In the genomic region with DNA sequence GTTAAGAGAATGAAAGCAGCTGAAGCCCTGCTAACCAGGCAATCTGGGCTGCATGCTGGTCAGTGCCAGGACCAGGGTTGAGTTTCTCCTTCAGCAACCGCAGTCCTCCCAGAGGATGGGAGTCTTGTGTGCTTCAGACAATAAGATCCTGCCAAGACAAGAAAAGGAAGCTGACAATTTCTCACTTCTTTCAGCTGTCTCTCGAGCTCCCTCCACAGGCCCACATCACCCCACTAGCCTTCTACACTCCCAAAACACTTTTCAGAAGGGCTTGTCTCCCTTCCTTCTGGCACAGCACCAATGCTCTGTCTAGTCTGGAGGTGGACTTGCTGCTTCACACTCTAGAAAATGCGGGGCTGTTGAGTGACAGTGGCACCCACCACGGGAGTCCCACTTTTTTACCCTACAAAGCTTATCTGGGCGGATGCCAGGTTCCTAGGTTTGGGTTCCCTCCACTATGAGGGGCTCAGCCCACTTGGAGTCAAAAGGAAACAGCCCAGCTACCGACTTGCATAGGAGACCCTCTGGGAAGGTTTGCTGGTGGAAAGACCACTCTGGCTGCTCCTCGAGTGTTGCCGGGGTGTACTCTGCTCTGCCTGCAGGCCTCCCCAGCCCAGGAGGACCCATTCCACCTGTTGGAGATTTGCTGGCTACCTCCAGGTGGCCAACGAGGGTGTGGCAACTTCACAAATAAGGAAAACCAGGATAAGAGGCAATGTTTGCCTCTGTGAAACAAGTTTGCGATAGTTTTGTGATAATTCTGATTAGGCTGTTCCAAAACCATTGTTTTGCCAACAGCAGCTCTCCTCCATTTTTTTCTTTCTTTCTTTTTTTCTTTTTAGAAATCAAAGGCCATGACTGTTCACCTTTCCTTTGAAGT, we compare ENCODE assay signal across 8 cellular contexts.
DNase-seq lines count a peak whose midpoint lies in the region; ATAC-seq and TF ChIP-seq lines count a peak whose summit lies in the region.

No MANE protein-coding gene starts in this region.

- no peak overlapping the region for H3K27ac Mint-ChIP-seq in activated CD4-positive, alpha-beta T cell treated with anti-CD3 and anti-CD28 coated beads, Interleukin-2, amount 10 ng/mL, durations not matched to agents 7 days and 5 days

- H3K36me3 Mint-ChIP-seq in activated CD4-positive, alpha-beta T cell treated with anti-CD3 and anti-CD28 coated beads, Interleukin-2, amount 10 ng/mL, durations not matched to agents 7 days and 5 days (ENCODE audit: low read depth): no peaks in the 10 kb centered on the region

- no peak overlapping the region for H3K27ac ChIP-seq in 22Rv1
- no peak overlapping the region for H3K27ac ChIP-seq in HL-60 (replicated peaks)

- H3K4me3 ChIP-seq in HL-60 (replicated peaks; ENCODE audit: insufficient read depth, low read length): no peak overlapping the region

- peaks cover 27% of the 10 kb centered on the region for H3K4me1 Mint-ChIP-seq in activated CD4-positive, alpha-beta T cell treated with anti-CD3 and anti-CD28 coated beads, Interleukin-2, amount 10 ng/mL, durations not matched to agents 7 days and 5 days

- peaks cover 13% of the 10 kb centered on the region for H3K27me3 Mint-ChIP-seq in activated CD4-positive, alpha-beta T cell treated with anti-CD3 and anti-CD28 coated beads, Interleukin-2, amount 10 ng/mL, durations not matched to agents 7 days and 5 days

- no peaks in the 10 kb centered on the region for H3K9me3 Mint-ChIP-seq in activated CD4-positive, alpha-beta T cell treated with anti-CD3 and anti-CD28 coated beads, Interleukin-2, amount 10 ng/mL, durations not matched to agents 7 days and 5 days

- POLR2A ChIA-PET in activated CD4-positive, alpha-beta T cell treated with anti-CD3 and anti-CD28 coated beads, Interleukin-2, amount 10 ng/mL, durations not matched to agents 7 days and 5 days (lab: Charles Lee): interaction anchor here (0.6 to 0.9 kb wide), 2 partner anchors 52 to 68 kb away, joined by 3 read pairs; no protein-coding TSS in a partner anchor

- H3K27me3 ChIP-seq in HL-60 (ENCODE audit: insufficient read depth, poor library complexity, severe bottlenecking): no peaks in the 10 kb centered on the region

- DNase-seq in HL-60 (ENCODE audit: low read depth in 1 of 2, low spot score in 1 of 2) (peak; percentile 37 to 55), iris pigment epithelial cell (ENCODE audit: low read depth) (peak; percentile 45), AG08396 (ENCODE audit: low spot score) (no peak), amniotic stem cell (lab: John Stamatoyannopoulos, UW) (no peak), cerebellar nuclear complex (lab: John Stamatoyannopoulos, UW) (no peak)
- peak; percentile 65 for DNase-seq in activated CD4-positive, alpha-beta T cell treated with anti-CD3 and anti-CD28 coated beads, Interleukin-2, amount 10 ng/mL, durations not matched to agents 7 days and 5 days

- CTCF ChIA-PET in activated CD4-positive, alpha-beta T cell treated with anti-CD3 and anti-CD28 coated beads, Interleukin-2, amount 10 ng/mL, durations not matched to agents 7 days and 5 days (lab: Charles Lee): interaction anchor here (0.8 to 2.8 kb wide), 24 partner anchors 8 to 150 kb away, joined by 3 to 26 read pairs (median 4); no protein-coding TSS in a partner anchor

- peak; percentile 57 for ATAC-seq in GM18502 (IDR thresholded peaks at IDR 0.05; ENCODE audit: poor library complexity, unreplicated experiment)

- H3K4me3 Mint-ChIP-seq in activated CD4-positive, alpha-beta T cell treated with anti-CD3 and anti-CD28 coated beads, Interleukin-2, amount 10 ng/mL, durations not matched to agents 7 days and 5 days: no peak overlapping the region

- TF ChIP-seq CTCF in 22Rv1 (IDR thresholded peaks at IDR 0.05) (0 out of 2 replicates have a peak, but pooled peaks have one; percentile 11), HL-60 (IDR thresholded peaks at IDR 0.05; ENCODE audit: insufficient read depth, low read length) (peak; percentile 41)

Comparison
In these comparisons a context has a peak if more than half of its experiments do, and no peak if none do; other contexts are left out.
1. DNase-seq: peak in HL-60 (2 of 2), activated CD4-positive, alpha-beta T cell treated with anti-CD3 and anti-CD28 coated beads, Interleukin-2, amount 10 ng/mL, durations not matched to agents 7 days and 5 days (single experiment) and iris pigment epithelial cell (single experiment); none in AG08396 (single experiment), amniotic stem cell (single experiment) and cerebellar nuclear complex (0 of 2).